In genomic region chr5:94849821-94850736, GRCh38 we compare ENCODE assay signal across 1 cellular context.
TF ChIP-seq lines count a peak whose summit lies in the region.

No MANE protein-coding gene starts in this region.

TF ChIP-seq in GM12878, 131 proteins besides CTCF, POLR2A, EP300 and RAD21 (continued from another document):
- TF ChIP-seq ZNF687 (IDR thresholded peaks at IDR 0.05) (no peak), POU2F2 (IDR thresholded peaks at IDR 0.05; ENCODE audit: borderline replicate concordance, low read depth, low read length) (peak; percentile 90), ATF7 (IDR thresholded peaks at IDR 0.05; ENCODE audit: low read depth) (peak; percentile 49), YY1 (IDR thresholded peaks at IDR 0.05; ENCODE audit: low read depth, low read length) (peak; percentile 79), NR2C1 (IDR thresholded peaks at IDR 0.05) (no peak)
